ENCODE assay signal across 13 cellular contexts in the genomic region with DNA sequence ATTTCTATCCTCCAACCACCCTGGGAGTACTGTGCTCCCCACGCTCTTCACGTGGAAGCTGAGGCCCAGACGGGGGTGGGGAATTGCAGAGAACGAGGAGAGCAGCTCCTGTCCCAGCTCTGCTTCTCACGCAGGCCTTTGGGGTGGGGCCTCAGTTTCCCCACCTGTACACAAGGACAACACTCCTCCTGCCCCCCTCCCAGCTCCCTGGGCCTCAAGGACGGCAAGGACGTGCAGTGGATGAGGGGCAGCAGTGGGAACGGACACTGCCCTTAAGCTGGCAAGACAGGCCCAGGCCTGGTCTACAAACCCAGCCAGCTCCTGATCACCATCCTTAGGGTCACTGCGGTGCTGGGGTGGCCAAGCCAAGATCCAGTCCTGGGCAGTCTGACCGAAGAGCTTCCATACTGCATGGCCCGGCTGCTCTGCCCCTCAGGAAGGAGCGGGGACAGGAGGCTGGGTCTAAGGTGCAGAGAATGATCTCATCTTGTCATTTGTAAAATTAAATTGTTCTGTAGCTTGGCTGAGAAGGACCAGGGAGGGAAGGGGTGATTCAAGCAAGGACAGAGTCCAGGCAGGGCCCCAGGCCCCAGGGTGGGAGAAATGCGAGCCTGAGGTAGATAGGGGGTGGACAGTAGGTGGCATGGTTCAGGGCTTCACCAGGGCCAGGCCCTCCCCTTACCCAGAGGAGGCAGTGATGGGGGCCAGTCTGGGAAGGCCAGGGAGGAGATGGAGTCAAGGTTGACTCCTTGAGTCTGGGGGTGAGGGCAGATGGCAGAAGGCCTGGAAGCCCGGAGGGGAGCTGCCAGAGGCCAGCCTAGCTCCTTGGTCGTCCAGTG. TPM values are rescaled to one million over a fixed set of nuclear protein-coding genes. Genes with fewer than 3 reads are reported as not detected.
A peak's percentile ranks its signal among the peaks of the same experiment; 100 is the strongest.
DNase-seq lines count a peak whose midpoint lies in the region; ATAC-seq and TF ChIP-seq lines count a peak whose summit lies in the region.
"Had no signal": no experiment of that assay in that cellular context is flagged by ENCODE, and none has a peak within 500 bp of the region (broad histone marks: within the 10 kb centered on the region; RNA-seq: fewer than 3 reads in every experiment).

No MANE protein-coding gene starts in this region.

- no peaks in the 10 kb centered on the region for H3K9me3 ChIP-seq in uterus
- H3K9me3 ChIP-seq: pancreas, SJSA1 had no signal

- H3K27me3 Mint-ChIP-seq in activated T-helper 1 cell treated with anti-CD3 and anti-CD28 coated beads, Interleukin-12 subunit alpha, Interleukin-12 subunit beta, Interleukin-2, Interleukin-4 antibody, amounts not matched to agents 30 ng/mL and 10 ng/mL and 1 ng/mL, durations not matched to agents 14 hours and 24 hours and 36 hours (ENCODE audit: insufficient read depth), result peaks cover 14% of the 10 kb centered on the region
- H3K27me3 Mint-ChIP-seq in memory B cell, result peaks cover 8% of the 10 kb centered on the region

- no peak for TF ChIP-seq POLR2A in uterus (IDR thresholded peaks at IDR 0.05)

- no peaks in the 10 kb centered on the region for H3K4me1 ChIP-seq in uterus

- H3K36me3 ChIP-seq in uterus, result no peaks in the 10 kb centered on the region
- H3K36me3 ChIP-seq: pancreas, SJSA1 had no signal

- H3K27me3 ChIP-seq in uterus, result no peaks in the 10 kb centered on the region
- H3K27me3 ChIP-seq: pancreas, SJSA1 had no signal

- H3K4me3 ChIP-seq in uterus, result no peak overlapping the region

- peak overlapping the region; percentile 68 to 80 for H3K27ac ChIP-seq in uterus
- H3K27ac ChIP-seq: SJSA1 had no signal

- TF ChIP-seq CTCF in uterus (IDR thresholded peaks at IDR 0.05), result no peak

- no peaks in the 10 kb centered on the region for H3K9me3 Mint-ChIP-seq in activated T-helper 1 cell treated with anti-CD3 and anti-CD28 coated beads, Interleukin-12 subunit alpha, Interleukin-12 subunit beta, Interleukin-2, Interleukin-4 antibody, amounts not matched to agents 30 ng/mL and 10 ng/mL and 1 ng/mL, durations not matched to agents 14 hours and 24 hours and 36 hours
- H3K9me3 Mint-ChIP-seq in memory B cell, result no peaks in the 10 kb centered on the region

- ATAC-seq in left ventricle myocardium superior (no peak), memory B cell (ENCODE audit: low read depth) (no peak), GM21737 (IDR thresholded peaks at IDR 0.05; ENCODE audit: unreplicated experiment) (no peak), left colon (no peak)

- intact Hi-C loops in left ventricle myocardium superior (cut with micrococcal nuclease), result no loop called here
- intact Hi-C loops in cardiac septum (cut with DNase I), result no loop called here
- intact Hi-C loops in activated T-helper 1 cell treated with anti-CD3 and anti-CD28 coated beads, Interleukin-12 subunit alpha, Interleukin-12 subunit beta, Interleukin-2, Interleukin-4 antibody, amounts not matched to agents 30 ng/mL and 10 ng/mL and 1 ng/mL, durations not matched to agents 14 hours and 24 hours and 36 hours (cut with micrococcal nuclease), result loop anchor here (2.0 kb wide), 1 partner anchor 231 kb away; a partner anchor contains a TSS
- intact Hi-C loops in uterus (cut with DNase I; ENCODE audit: low total_unique reads), result no loop called here
- intact Hi-C loops in left colon (cut with DNase I, micrococcal nuclease), result no loop called here

- DNase-seq in left ventricle myocardium superior (peak; percentile 23), cardiac septum (ENCODE audit: low spot score) (no peak), memory B cell (ENCODE audit: low spot score in 2 of 2) (no peak), uterus (no peak), MV-4-11 (lab: John Stamatoyannopoulos, UW) (no peak), left colon (no peak)
- DNase-seq in activated T-helper 1 cell treated with anti-CD3 and anti-CD28 coated beads, Interleukin-12 subunit alpha, Interleukin-12 subunit beta, Interleukin-2, Interleukin-4 antibody, amounts not matched to agents 30 ng/mL and 10 ng/mL and 1 ng/mL, durations not matched to agents 14 hours and 24 hours and 36 hours (ENCODE audit: low spot score), result no peak
- DNase-seq: NCI-H187 treated with DMSO at 0.1 percent for 48 hours; NCI-H82; stimulated activated naive CD4-positive, alpha-beta T cell treated with Interleukin-2 at 50 U/mL for 16 hours had no signal

- peak overlapping the region; percentile 64 for H3K27ac Mint-ChIP-seq in activated T-helper 1 cell treated with anti-CD3 and anti-CD28 coated beads, Interleukin-12 subunit alpha, Interleukin-12 subunit beta, Interleukin-2, Interleukin-4 antibody, amounts not matched to agents 30 ng/mL and 10 ng/mL and 1 ng/mL, durations not matched to agents 14 hours and 24 hours and 36 hours
- peak overlapping the region; percentile 91 for H3K27ac Mint-ChIP-seq in memory B cell

- H3K4me3 Mint-ChIP-seq in activated T-helper 1 cell treated with anti-CD3 and anti-CD28 coated beads, Interleukin-12 subunit alpha, Interleukin-12 subunit beta, Interleukin-2, Interleukin-4 antibody, amounts not matched to agents 30 ng/mL and 10 ng/mL and 1 ng/mL, durations not matched to agents 14 hours and 24 hours and 36 hours, result peak overlapping the region; percentile 57
- peak overlapping the region; percentile 83 for H3K4me3 Mint-ChIP-seq in memory B cell

- no peaks in the 10 kb centered on the region for H3K36me3 Mint-ChIP-seq in activated T-helper 1 cell treated with anti-CD3 and anti-CD28 coated beads, Interleukin-12 subunit alpha, Interleukin-12 subunit beta, Interleukin-2, Interleukin-4 antibody, amounts not matched to agents 30 ng/mL and 10 ng/mL and 1 ng/mL, durations not matched to agents 14 hours and 24 hours and 36 hours (ENCODE audit: low read depth)
- H3K36me3 Mint-ChIP-seq in memory B cell, result peaks cover 2% of the 10 kb centered on the region

- H3K4me1 Mint-ChIP-seq in activated T-helper 1 cell treated with anti-CD3 and anti-CD28 coated beads, Interleukin-12 subunit alpha, Interleukin-12 subunit beta, Interleukin-2, Interleukin-4 antibody, amounts not matched to agents 30 ng/mL and 10 ng/mL and 1 ng/mL, durations not matched to agents 14 hours and 24 hours and 36 hours (ENCODE audit: low read depth), result no peaks in the 10 kb centered on the region
- peaks cover 15% of the 10 kb centered on the region for H3K4me1 Mint-ChIP-seq in memory B cell

RNA-seq across cellular contexts. Expression of a gene that starts 1.3 kb away (rescaled TPM):
- total RNA-seq in left ventricle myocardium superior (1.5 TPM), cardiac septum (2.7 TPM), uterus (10 to 100 TPM in 2 of 4 donors, 1 to 10 TPM in 1, not detected in 1; 1.3 to 11.1 (median 10.1) TPM), left colon (1 to 10 TPM; 4.2 to 6.5 TPM)
- total RNA-seq in activated T-helper 1 cell treated with anti-CD3 and anti-CD28 coated beads, Interleukin-12 subunit alpha, Interleukin-12 subunit beta, Interleukin-2, Interleukin-4 antibody, amounts not matched to agents 30 ng/mL and 10 ng/mL and 1 ng/mL, durations not matched to agents 14 hours and 24 hours and 36 hours, result 3.1 TPM in 2 replicates

RNA-seq across cellular contexts. Expression of a gene that starts 6.1 kb away (rescaled TPM):
- total RNA-seq in left ventricle myocardium superior (2.5 TPM), cardiac septum (4.6 TPM), uterus (100 to 1,000 TPM in 1 of 4 donors, 10 to 100 TPM in 3; 44.9 to 175 (median 71.7) TPM), left colon (10 to 100 TPM in 1 of 2 donors, 1 to 10 TPM in 1; 3.2 to 23.4 TPM)
- total RNA-seq in activated T-helper 1 cell treated with anti-CD3 and anti-CD28 coated beads, Interleukin-12 subunit alpha, Interleukin-12 subunit beta, Interleukin-2, Interleukin-4 antibody, amounts not matched to agents 30 ng/mL and 10 ng/mL and 1 ng/mL, durations not matched to agents 14 hours and 24 hours and 36 hours, result 0.02 and 0.05 TPM in 2 replicates

RNA-seq across cellular contexts. Expression of a gene that starts 36.6 kb away (rescaled TPM):
- total RNA-seq in left ventricle myocardium superior, result 1.9 TPM
- total RNA-seq in cardiac septum, result 2.3 TPM
- 62.5 and 63.7 TPM in 2 replicates for total RNA-seq in activated T-helper 1 cell treated with anti-CD3 and anti-CD28 coated beads, Interleukin-12 subunit alpha, Interleukin-12 subunit beta, Interleukin-2, Interleukin-4 antibody, amounts not matched to agents 30 ng/mL and 10 ng/mL and 1 ng/mL, durations not matched to agents 14 hours and 24 hours and 36 hours
- total RNA-seq in uterus, result 10 to 100 TPM in 2 of 4 donors, 1 to 10 TPM in 2; 2.3 to 43.3 (median 10.3) TPM
- 1 to 10 TPM; 5.2 to 6.5 TPM for total RNA-seq in left colon

RNA-seq across cellular contexts. Expression of a gene that starts 59.6 kb away (rescaled TPM):
- total RNA-seq in left ventricle myocardium superior (0.27 TPM), cardiac septum (0.51 TPM), uterus (10 to 100 TPM in 1 of 4 donors, 1 to 10 TPM in 1, not detected in 2; 1.3 to 10.9 TPM), left colon (1 to 10 TPM in 1 of 2 donors, not detected in 1; 2.2 TPM)
- 0.10 and 0.21 TPM in 2 replicates for total RNA-seq in activated T-helper 1 cell treated with anti-CD3 and anti-CD28 coated beads, Interleukin-12 subunit alpha, Interleukin-12 subunit beta, Interleukin-2, Interleukin-4 antibody, amounts not matched to agents 30 ng/mL and 10 ng/mL and 1 ng/mL, durations not matched to agents 14 hours and 24 hours and 36 hours
- total RNA-seq: SJSA1 had no signal
